In genomic region chr2:197432527-197432926, GRCh38 we compare ENCODE assay signal across 8 cellular contexts. TPM values are rescaled to one million over a fixed set of nuclear protein-coding genes. Genes with fewer than 3 reads are reported as not detected.
DNase-seq lines count a peak whose midpoint lies in the region; ATAC-seq, FAIRE-seq and TF ChIP-seq lines count a peak whose summit lies in the region.
"Not testable (repeated sequence)": the region's sequence is repeated elsewhere in the genome, so short reads cannot be mapped to it uniquely, and the experiment has no call there.

No MANE protein-coding gene starts in this region.

- not testable (repeated sequence) for ATAC-seq in CD8-positive, alpha-beta T cell; effector memory CD8-positive, alpha-beta T cell (replicated peaks)

- POLR2A ChIA-PET in CD8-positive, alpha-beta T cell (lab: Charles Lee) = interaction anchor here (0.6 to 2.0 kb wide), 3 partner anchors 21 to 439 kb away, joined by 3 to 10 read pairs (median 3); partner anchors contain the start of genes COQ10B, HSPD1 and HSPE1

- not testable (repeated sequence) for H3K9me3 Mint-ChIP-seq in CD8-positive, alpha-beta T cell; IgD-negative memory B cell; T-helper 1 cell treated with Interleukin-12 subunit alpha and Interleukin-12 subunit beta and Interleukin-4 antibody, amounts not matched to agents 30 μg/mL and 1 μg/mL, for 36 hours; activated naive CD4-positive, alpha-beta T cell treated with anti-CD3 and anti-CD28 coated beads, Interleukin-2, amount 50 U/mL, for 24 hours; effector memory CD8-positive, alpha-beta T cell; type B pancreatic cell

- not testable (repeated sequence) for H3K36me3 ChIP-seq in CD8-positive, alpha-beta T cell (ENCODE audit: insufficient read depth, low read length); keratinocyte (ENCODE audit: control insufficient read depth in 2 of 2, extremely low read depth in 1 of 2, insufficient read depth in 2 of 2, low read length in 2 of 2); neutrophil

- H3K4me3 ChIP-seq in CD8-positive, alpha-beta T cell (ENCODE audit: low read depth, low read length) = peak overlapping the region; percentile 20
- peak overlapping the region in 2 of 3 experiments; percentile 91 to 97 for H3K4me3 ChIP-seq in keratinocyte (ENCODE audit: control insufficient read depth in 2 of 3, extremely low read depth in 1 of 3, insufficient read depth in 2 of 3, low read depth in 1 of 3, low read length in 3 of 3)
- H3K4me3 ChIP-seq in neutrophil (ENCODE audit: low read depth in 1 of 2, low read length in 1 of 2) = peak overlapping the region in 1 of 2 experiments; percentile 96

- not testable (repeated sequence) for H3K9ac ChIP-seq in keratinocyte (ENCODE audit: control insufficient read depth, extremely low read depth, insufficient read depth, low read length)

- not testable (repeated sequence) for H3K9me3 ChIP-seq in CD8-positive, alpha-beta T cell (ENCODE audit: low read length); keratinocyte (ENCODE audit: control insufficient read depth, low read depth, low read length); neutrophil

- H2AFZ ChIP-seq in keratinocyte (ENCODE audit: control insufficient read depth, low read length) = not testable (repeated sequence)

- intact Hi-C loops in CD8-positive, alpha-beta T cell (cut with DNase I, micrococcal nuclease) = loop anchor here (5.0 to 10.0 kb wide), 5 partner anchors 345 to 1778 kb away; partner anchors contain the start of genes GTF3C3 (in 1 of the 2) and SLC39A10 (in 1 of the 2)

- H3K4me1 Mint-ChIP-seq in CD8-positive, alpha-beta T cell (ENCODE audit: low read depth) = peaks cover 71% of the 10 kb centered on the region
- H3K4me1 Mint-ChIP-seq in IgD-negative memory B cell = peaks cover 49% of the 10 kb centered on the region in 3 donors
- H3K4me1 Mint-ChIP-seq in T-helper 1 cell treated with Interleukin-12 subunit alpha and Interleukin-12 subunit beta and Interleukin-4 antibody, amounts not matched to agents 30 μg/mL and 1 μg/mL, for 36 hours (ENCODE audit: low read depth) = peaks cover 44% of the 10 kb centered on the region
- peaks cover 67% of the 10 kb centered on the region for H3K4me1 Mint-ChIP-seq in activated naive CD4-positive, alpha-beta T cell treated with anti-CD3 and anti-CD28 coated beads, Interleukin-2, amount 50 U/mL, for 24 hours
- peaks cover 55 to 64% of the 10 kb centered on the region in 2 donors for H3K4me1 Mint-ChIP-seq in effector memory CD8-positive, alpha-beta T cell (ENCODE audit: low read depth in 2 of 2)
- peaks cover 37% of the 10 kb centered on the region for H3K4me1 Mint-ChIP-seq in type B pancreatic cell (ENCODE audit: unreplicated experiment)

- peak overlapping the region; percentile 100 for H3K4me3 Mint-ChIP-seq in CD8-positive, alpha-beta T cell
- peak overlapping the region; percentile 50 to 100 (median 82) for H3K4me3 Mint-ChIP-seq in IgD-negative memory B cell
- H3K4me3 Mint-ChIP-seq in T-helper 1 cell treated with Interleukin-12 subunit alpha and Interleukin-12 subunit beta and Interleukin-4 antibody, amounts not matched to agents 30 μg/mL and 1 μg/mL, for 36 hours = peak overlapping the region; percentile 52
- H3K4me3 Mint-ChIP-seq in activated naive CD4-positive, alpha-beta T cell treated with anti-CD3 and anti-CD28 coated beads, Interleukin-2, amount 50 U/mL, for 24 hours = peak overlapping the region; percentile 100
- peak overlapping the region; percentile 98 for H3K4me3 Mint-ChIP-seq in effector memory CD8-positive, alpha-beta T cell
- peak overlapping the region; percentile 92 for H3K4me3 Mint-ChIP-seq in type B pancreatic cell

- not testable (repeated sequence) for H3K27me3 ChIP-seq in CD8-positive, alpha-beta T cell (ENCODE audit: insufficient read depth, low read length); keratinocyte (ENCODE audit: control insufficient read depth, extremely low read depth, insufficient read depth, low read length); neutrophil

- H3K4me2 ChIP-seq in keratinocyte (ENCODE audit: control insufficient read depth, extremely low read depth, insufficient read depth, low read depth, low read length) = peak overlapping the region; percentile 86

- not testable (repeated sequence) for DNase-seq in CD8-positive, alpha-beta T cell; effector memory CD8-positive, alpha-beta T cell; keratinocyte (ENCODE audit: low read depth, low spot score); type B pancreatic cell (ENCODE audit: extremely low spot score, unreplicated experiment)

- peaks cover 63% of the 10 kb centered on the region for H3K4me1 ChIP-seq in CD8-positive, alpha-beta T cell (ENCODE audit: insufficient read depth, low read length)
- H3K4me1 ChIP-seq in keratinocyte (ENCODE audit: control insufficient read depth, extremely low read depth, insufficient read depth, low read length) (peaks cover 20% of the 10 kb centered on the region), neutrophil (ENCODE audit: control insufficient read depth in 1 of 2, insufficient read depth in 1 of 2, low read depth in 1 of 2, low read length in 1 of 2) (peaks cover 46 to 51% of the 10 kb centered on the region in 2 experiments)

- peaks cover 76% of the 10 kb centered on the region for H3K79me2 ChIP-seq in keratinocyte (ENCODE audit: control insufficient read depth, insufficient read depth, low read length)

- FAIRE-seq in keratinocyte (lab: Jason Lieb, UNC) = not testable (repeated sequence)

- peak overlapping the region; percentile 18 for H3K27ac Mint-ChIP-seq in CD8-positive, alpha-beta T cell
- peak overlapping the region in 2 of 3 donors; percentile 28 to 96 for H3K27ac Mint-ChIP-seq in IgD-negative memory B cell
- H3K27ac Mint-ChIP-seq in T-helper 1 cell treated with Interleukin-12 subunit alpha and Interleukin-12 subunit beta and Interleukin-4 antibody, amounts not matched to agents 30 μg/mL and 1 μg/mL, for 36 hours = not testable (repeated sequence)
- peak overlapping the region; percentile 17 for H3K27ac Mint-ChIP-seq in activated naive CD4-positive, alpha-beta T cell treated with anti-CD3 and anti-CD28 coated beads, Interleukin-2, amount 50 U/mL, for 24 hours
- H3K27ac Mint-ChIP-seq in effector memory CD8-positive, alpha-beta T cell = peak overlapping the region in 1 of 2 donors; percentile 86
- peak overlapping the region; percentile 58 for H3K27ac Mint-ChIP-seq in type B pancreatic cell

- dilution Hi-C loops in keratinocyte (cut with MboI; ENCODE audit: extremely low pct_ligation_motif_present, low sequenced_read_pairs) = not testable (repeated sequence)

- not testable (repeated sequence) for H3K9me1 ChIP-seq in keratinocyte (ENCODE audit: control insufficient read depth, extremely low read depth, insufficient read depth, low read length)

- not testable (repeated sequence) for TF ChIP-seq CTCF in CD8-positive, alpha-beta T cell (IDR thresholded peaks at IDR 0.05); keratinocyte (optimal IDR thresholded peaks at IDR 0.05 in 1 of 3, IDR thresholded peaks at IDR 0.05 in 1 of 3, conservative IDR thresholded peaks at IDR 0.05 in 1 of 3; ENCODE audit: extremely low read depth in 1 of 3, insufficient read depth in 2 of 3, low read length in 3 of 3); neutrophil (IDR thresholded peaks at IDR 0.05); type B pancreatic cell (conservative IDR thresholded peaks at IDR 0.05)

- peaks cover 24% of the 10 kb centered on the region for H4K20me1 ChIP-seq in keratinocyte (ENCODE audit: control insufficient read depth, extremely low read depth, insufficient read depth, low read length)

- CTCF ChIA-PET in CD8-positive, alpha-beta T cell (lab: Charles Lee) = interaction anchor here (0.8 kb wide), 1 partner anchor 20 kb away, joined by 3 read pairs; no protein-coding TSS in a partner anchor

- H3K27me3 Mint-ChIP-seq in CD8-positive, alpha-beta T cell (ENCODE audit: low read depth); IgD-negative memory B cell; T-helper 1 cell treated with Interleukin-12 subunit alpha and Interleukin-12 subunit beta and Interleukin-4 antibody, amounts not matched to agents 30 μg/mL and 1 μg/mL, for 36 hours (ENCODE audit: low read depth); activated naive CD4-positive, alpha-beta T cell treated with anti-CD3 and anti-CD28 coated beads, Interleukin-2, amount 50 U/mL, for 24 hours; effector memory CD8-positive, alpha-beta T cell; type B pancreatic cell: not testable (repeated sequence)

- not testable (repeated sequence) for H3K27ac ChIP-seq in CD8-positive, alpha-beta T cell (ENCODE audit: low read depth, low read length); keratinocyte (ENCODE audit: control insufficient read depth, insufficient read depth, low read length)
- peak overlapping the region; percentile 69 for H3K27ac ChIP-seq in neutrophil

- peaks cover 42% of the 10 kb centered on the region for H3K36me3 Mint-ChIP-seq in CD8-positive, alpha-beta T cell
- H3K36me3 Mint-ChIP-seq in IgD-negative memory B cell, type B pancreatic cell: not testable (repeated sequence)
- peaks cover 18% of the 10 kb centered on the region for H3K36me3 Mint-ChIP-seq in T-helper 1 cell treated with Interleukin-12 subunit alpha and Interleukin-12 subunit beta and Interleukin-4 antibody, amounts not matched to agents 30 μg/mL and 1 μg/mL, for 36 hours (ENCODE audit: low read depth)
- peaks cover 16% of the 10 kb centered on the region for H3K36me3 Mint-ChIP-seq in activated naive CD4-positive, alpha-beta T cell treated with anti-CD3 and anti-CD28 coated beads, Interleukin-2, amount 50 U/mL, for 24 hours
- peaks cover 52% of the 10 kb centered on the region for H3K36me3 Mint-ChIP-seq in effector memory CD8-positive, alpha-beta T cell (ENCODE audit: insufficient read depth)

RNA-seq across cellular contexts. Expression of gene SF3B1, which starts 2.3 kb away (rescaled TPM):
- 100 to 1,000 TPM; 525 to 526 TPM for total RNA-seq in CD8-positive, alpha-beta T cell
- polyA plus RNA-seq in IgD-negative memory B cell (124 TPM), keratinocyte (189 to 322 TPM (median 268 TPM) in 3 replicates)
- 112 TPM for polyA plus RNA-seq in keratinocyte (2011; ENCODE audit: low read depth)
- 78.0 and 251 TPM in 2 replicates for polyA plus RNA-seq in keratinocyte (2011; cell fraction: cytosol; rRNA removed)
- polyA plus RNA-seq in keratinocyte (2011; cell fraction: nucleus; rRNA removed) = 718 and 851 TPM in 2 replicates
- 108 and 138 TPM in 2 replicates for polyA plus RNA-seq in keratinocyte (2012; ENCODE audit: low replicate concordance)
- 110 to 440 TPM (median 190 TPM) in 3 replicates for polyA minus RNA-seq in keratinocyte
- 38.0 TPM for polyA minus RNA-seq in keratinocyte (2011; cell fraction: cytosol; rRNA and poly(A)+ RNA removed)
- polyA minus RNA-seq in keratinocyte (2011; cell fraction: nucleus; rRNA and poly(A)+ RNA removed) = 94.5 and 299 TPM in 2 replicates
- 266 and 296 TPM in 2 replicates for total RNA-seq in type B pancreatic cell (ENCODE audit: low replicate concordance)

RNA-seq across cellular contexts. Expression of gene COQ10B, which starts 20.8 kb away (rescaled TPM):
- 10 to 100 TPM; 66.9 to 67.6 TPM for total RNA-seq in CD8-positive, alpha-beta T cell
- polyA plus RNA-seq in IgD-negative memory B cell (29.9 TPM), keratinocyte (5.2 to 8.8 TPM (median 5.8 TPM) in 3 replicates)
- 15.3 TPM for polyA plus RNA-seq in keratinocyte (2011; ENCODE audit: low read depth)
- polyA plus RNA-seq in keratinocyte (2011; cell fraction: cytosol; rRNA removed) = 6.2 and 8.3 TPM in 2 replicates
- 7.0 and 8.3 TPM in 2 replicates for polyA plus RNA-seq in keratinocyte (2011; cell fraction: nucleus; rRNA removed)
- polyA plus RNA-seq in keratinocyte (2012; ENCODE audit: low replicate concordance) = 18.5 and 31.2 TPM in 2 replicates
- polyA minus RNA-seq in keratinocyte = 1.5 to 6.3 TPM (median 3.3 TPM) in 3 replicates
- 4.8 TPM for polyA minus RNA-seq in keratinocyte (2011; cell fraction: cytosol; rRNA and poly(A)+ RNA removed)
- 5.9 and 6.3 TPM in 2 replicates for polyA minus RNA-seq in keratinocyte (2011; cell fraction: nucleus; rRNA and poly(A)+ RNA removed)
- total RNA-seq in type B pancreatic cell (ENCODE audit: low replicate concordance) = 12.7 and 17.8 TPM in 2 replicates
